In genomic region chr4:148065069-148065468, GRCh38 we compare ENCODE assay signal across 11 cellular contexts.
DNase-seq lines count a peak whose midpoint lies in the region; ATAC-seq, FAIRE-seq and TF ChIP-seq lines count a peak whose summit lies in the region.
"Had no signal": no experiment of that assay in that cellular context is flagged by ENCODE, and none has a peak within 500 bp of the region (broad histone marks: within the 10 kb centered on the region; RNA-seq: fewer than 3 reads in every experiment).

No MANE protein-coding gene starts in this region.

- no peak for ATAC-seq in HG03354 (IDR thresholded peaks at IDR 0.05; ENCODE audit: poor library complexity, severe bottlenecking, unreplicated experiment)
- ATAC-seq in left ventricle myocardium superior, result no peak
- ATAC-seq: CD8-positive, alpha-beta T cell had no signal

- no peak overlapping the region for H3K27ac ChIP-seq in fibroblast of lung (ENCODE audit: insufficient read depth, low read length)

- TF ChIP-seq POLR2A in GM12892 (IDR thresholded peaks at IDR 0.05; ENCODE audit: low read depth, low read length), result no peak

- no peak for TF ChIP-seq CTCF in fibroblast of lung (conservative IDR thresholded peaks at IDR 0.05 in 1 of 2, IDR thresholded peaks at IDR 0.05 in 1 of 2; ENCODE audit: low read depth in 1 of 2, low read length in 2 of 2)
- no peak for TF ChIP-seq CTCF in BE2C (IDR thresholded peaks at IDR 0.05; ENCODE audit: low read depth, low read length)

- H3K4me1 ChIP-seq in fibroblast of lung (ENCODE audit: control insufficient read depth, extremely low read depth, insufficient read depth, low read length), result no peaks in the 10 kb centered on the region
- peaks cover 16% of the 10 kb centered on the region for H3K4me1 ChIP-seq in BE2C

- no peaks in the 10 kb centered on the region for H3K79me2 ChIP-seq in fibroblast of lung (ENCODE audit: control insufficient read depth, insufficient read depth, low read length)

- H2AFZ ChIP-seq in fibroblast of lung (ENCODE audit: low read length), result no peak overlapping the region

- H3K9ac ChIP-seq in fibroblast of lung (ENCODE audit: insufficient read depth, low read length), result no peak overlapping the region

- H3K4me3 ChIP-seq in fibroblast of lung (replicated peaks in 1 of 4; ENCODE audit: control extremely low read depth in 1 of 4, insufficient read depth in 1 of 4, low read depth in 3 of 4, low read length in 4 of 4) (no peak overlapping the region), BE2C (ENCODE audit: low read depth, low read length) (no peak overlapping the region)

- DNase-seq in AG20443 (ENCODE audit: low spot score), result peak; percentile 87
- DNase-seq in RPMI7951 (ENCODE audit: low read depth), result peak; percentile 1
- DNase-seq in fibroblast of lung (ENCODE audit: low read depth in 2 of 2), result peak; percentile 70 to 82
- peak; percentile 47 for DNase-seq in non-pigmented ciliary epithelial cell (ENCODE audit: low read depth)
- DNase-seq in BE2C, result no peak
- no peak for DNase-seq in GM12892 (ENCODE audit: insufficient read length)
- DNase-seq in left ventricle myocardium superior, result no peak
- DNase-seq: activated naive CD8-positive, alpha-beta T cell treated with anti-CD3 and anti-CD28 coated beads, Interleukin-2, amount 10 ng/mL, durations not matched to agents 7 days and 5 days; CD8-positive, alpha-beta T cell; NCI-H446 treated with DMSO at 0.1 percent for 48 hours had no signal

- no peak overlapping the region for H3K4me2 ChIP-seq in fibroblast of lung (ENCODE audit: extremely low read depth, insufficient read depth, low read length)

- H3K27me3 ChIP-seq in fibroblast of lung (ENCODE audit: control insufficient read depth, insufficient read depth, low read length) (no peaks in the 10 kb centered on the region), BE2C (no peaks in the 10 kb centered on the region)

- no peaks in the 10 kb centered on the region for H3K9me3 ChIP-seq in fibroblast of lung (ENCODE audit: control insufficient read depth, insufficient read depth, low read depth, low read length)
- no peaks in the 10 kb centered on the region for H3K9me3 ChIP-seq in BE2C

- no peak for FAIRE-seq in GM12892 (lab: Jason Lieb, UNC)

- H4K20me1 ChIP-seq in fibroblast of lung (ENCODE audit: control insufficient read depth, extremely low read depth, insufficient read depth, low read length), result no peaks in the 10 kb centered on the region

- H3K36me3 ChIP-seq in fibroblast of lung (ENCODE audit: control insufficient read depth, insufficient read depth, low read length) (peaks cover 3% of the 10 kb centered on the region), BE2C (no peaks in the 10 kb centered on the region)

- intact Hi-C loops in left ventricle myocardium superior (cut with micrococcal nuclease), result no loop called here

Comparison
In these comparisons a context has a peak if more than half of its experiments do, and no peak if none do; other contexts are left out.
1. DNase-seq: peak in AG20443 (single experiment), RPMI7951 (single experiment), fibroblast of lung (2 of 2) and non-pigmented ciliary epithelial cell (single experiment); none in BE2C (single experiment), GM12892 (single experiment) and left ventricle myocardium superior (single experiment).